ENCODE assay signal across 14 cellular contexts in the genomic region with DNA sequence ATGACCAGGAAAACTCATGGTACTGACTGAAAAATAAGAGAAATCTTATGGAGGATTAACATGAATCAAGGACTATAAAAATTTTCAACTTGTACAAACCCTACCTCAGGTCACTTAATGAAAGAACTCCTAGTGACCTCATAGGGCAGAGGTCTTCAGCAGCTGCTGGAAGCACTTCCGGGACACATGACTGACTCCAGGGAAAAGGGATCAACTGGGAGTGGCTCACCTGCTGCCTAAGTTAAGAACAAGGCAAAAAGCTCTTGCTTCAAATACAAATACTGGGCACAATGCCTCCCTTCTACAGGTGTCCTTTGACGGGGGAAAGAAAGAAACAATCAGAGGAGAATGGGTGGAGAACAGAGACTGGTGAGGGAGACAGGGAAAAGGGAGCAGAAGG. TPM values are rescaled to one million over a fixed set of nuclear protein-coding genes. Genes with fewer than 3 reads are reported as not detected.
A peak's percentile ranks its signal among the peaks of the same experiment; 100 is the strongest.
DNase-seq lines count a peak whose midpoint lies in the region; ATAC-seq and TF ChIP-seq lines count a peak whose summit lies in the region.
"Had no signal": no experiment of that assay in that cellular context is flagged by ENCODE, and none has a peak within 500 bp of the region (broad histone marks: within the 10 kb centered on the region; RNA-seq: fewer than 3 reads in every experiment).

No MANE protein-coding gene starts in this region.

- no peak overlapping the region for H4K91ac ChIP-seq in neuronal stem cell (ENCODE audit: low read depth, low read length, poor library complexity)

- no peak overlapping the region for H2BK120ac ChIP-seq in neuronal stem cell (ENCODE audit: low read depth, low read length)

- H3K36me3 ChIP-seq in liver (ENCODE audit: control insufficient read depth in 4 of 4, insufficient read depth in 3 of 4, low read depth in 1 of 4, low read length in 3 of 4) = no peaks in the 10 kb centered on the region
- peaks cover 1% of the 10 kb centered on the region for H3K36me3 ChIP-seq in upper lobe of right lung
- H3K36me3 ChIP-seq in gastroesophageal sphincter = peaks cover 0 to 8% of the 10 kb centered on the region in 2 donors
- H3K36me3 ChIP-seq in neuronal stem cell (replicated peaks in 1 of 2; ENCODE audit: control insufficient read depth in 2 of 2, insufficient read depth in 2 of 2, low read length in 2 of 2) = no peaks in the 10 kb centered on the region
- H3K36me3 ChIP-seq in osteoblast (ENCODE audit: insufficient read depth, low read length) = no peaks in the 10 kb centered on the region
- H3K36me3 ChIP-seq: BE2C had no signal

- H2BK15ac ChIP-seq in neuronal stem cell (ENCODE audit: low read length) = no peak overlapping the region

- no peak overlapping the region for H2AK5ac ChIP-seq in neuronal stem cell (ENCODE audit: low read depth, low read length)

- no peaks in the 10 kb centered on the region for H3K9me3 ChIP-seq in liver (ENCODE audit: control insufficient read depth in 4 of 4, low read length in 3 of 4)
- no peaks in the 10 kb centered on the region for H3K9me3 ChIP-seq in upper lobe of right lung
- no peaks in the 10 kb centered on the region for H3K9me3 ChIP-seq in gastroesophageal sphincter
- H3K9me3 ChIP-seq in neuronal stem cell (replicated peaks in 1 of 2; ENCODE audit: control insufficient read depth in 2 of 2, insufficient read depth in 1 of 2, low read depth in 1 of 2, low read length in 2 of 2) = no peaks in the 10 kb centered on the region
- H3K9me3 ChIP-seq in osteoblast (ENCODE audit: low read depth, low read length) = no peaks in the 10 kb centered on the region
- H3K9me3 ChIP-seq: BE2C had no signal

- H3K4me1 Mint-ChIP-seq in stimulated activated naive CD8-positive, alpha-beta T cell treated with anti-CD3 and anti-CD28 coated beads, Interleukin-15, Interleukin-2, amounts not matched to agents 100 ng/mL and 50 ng/mL, for 24 hours (ENCODE audit: low read depth) = peaks cover 12% of the 10 kb centered on the region

- no peak overlapping the region for H3K23ac ChIP-seq in neuronal stem cell (ENCODE audit: low read depth, low read length, poor library complexity)

- H4K20me1 ChIP-seq in osteoblast (ENCODE audit: insufficient read depth, low read length) = peaks cover 2% of the 10 kb centered on the region

- no peak overlapping the region for H3K14ac ChIP-seq in neuronal stem cell (ENCODE audit: low read length)

- H3K4me2 ChIP-seq in neuronal stem cell (ENCODE audit: insufficient read depth, low read length, poor library complexity, severe bottlenecking) = no peak overlapping the region
- no peak overlapping the region for H3K4me2 ChIP-seq in osteoblast (ENCODE audit: insufficient read depth, low read length)

- TF ChIP-seq RAD21 in liver (IDR thresholded peaks at IDR 0.05) = no peak

- H4K8ac ChIP-seq in neuronal stem cell (ENCODE audit: low read depth, low read length) = no peak overlapping the region

- H3K36me3 Mint-ChIP-seq in stimulated activated naive CD8-positive, alpha-beta T cell treated with anti-CD3 and anti-CD28 coated beads, Interleukin-15, Interleukin-2, amounts not matched to agents 100 ng/mL and 50 ng/mL, for 24 hours (ENCODE audit: low read depth) = peaks cover 4% of the 10 kb centered on the region

- intact Hi-C loops in upper lobe of right lung (cut with DNase I) = no loop called here

- no peak overlapping the region for H2AFZ ChIP-seq in neuronal stem cell (ENCODE audit: low read length)
- no peak overlapping the region for H2AFZ ChIP-seq in osteoblast (ENCODE audit: low read length)

- H3K4me1 ChIP-seq in liver (ENCODE audit: control insufficient read depth in 4 of 4, insufficient read depth in 4 of 4, low read length in 3 of 4) = peaks cover 0 to 3% (median 0%) of the 10 kb centered on the region in 4 donors
- peaks cover 19% of the 10 kb centered on the region for H3K4me1 ChIP-seq in upper lobe of right lung
- H3K4me1 ChIP-seq in gastroesophageal sphincter = peaks cover 2 to 73% (median 17%) of the 10 kb centered on the region in 3 donors
- peaks cover 0 to 7% of the 10 kb centered on the region in 2 donors for H3K4me1 ChIP-seq in neuronal stem cell (ENCODE audit: control insufficient read depth in 2 of 2, insufficient read depth in 1 of 2, low read depth in 1 of 2, low read length in 2 of 2)
- H3K4me1 ChIP-seq in osteoblast (ENCODE audit: insufficient read depth, low read length) = no peaks in the 10 kb centered on the region
- H3K4me1 ChIP-seq: BE2C had no signal

- no peak overlapping the region for H2BK5ac ChIP-seq in neuronal stem cell (ENCODE audit: low read length)

- H3K9ac ChIP-seq in liver (ENCODE audit: low read depth in 1 of 2, low read length in 2 of 2) (no peak overlapping the region), neuronal stem cell (ENCODE audit: low read depth, low read length, poor library complexity) (no peak overlapping the region)

- H3K4me3 ChIP-seq in liver (ENCODE audit: low read depth in 1 of 3, low read length in 3 of 3) = no peak overlapping the region
- no peak overlapping the region for H3K4me3 ChIP-seq in upper lobe of right lung
- H3K4me3 ChIP-seq in gastroesophageal sphincter = no peak overlapping the region
- no peak overlapping the region for H3K4me3 ChIP-seq in neuronal stem cell (ENCODE audit: low read length in 2 of 2)
- H3K4me3 ChIP-seq in osteoblast (ENCODE audit: insufficient read depth, low read length) = no peak overlapping the region

- H3K79me1 ChIP-seq in neuronal stem cell (ENCODE audit: low read depth, low read length) = no peaks in the 10 kb centered on the region

- WGBS in liver = 54% methylated on average over 2 of the region's 2 CpGs
- WGBS in gastroesophageal sphincter (ENCODE audit: low coverage in 1 of 2), 2 donors = 57 to 73% methylated on average over 2 of the region's 2 CpGs
- no CpG with 5 or more reads among the region's 2 CpGs for WGBS in neuronal stem cell (ENCODE audit: extremely low coverage in 2 of 2, insufficient read length in 2 of 2, insufficient replicate concordance in 1 of 2), 2 donors

- TF ChIP-seq CTCF in liver (IDR thresholded peaks at IDR 0.05; ENCODE audit: low read depth, low read length, missing input control) (no peak), upper lobe of right lung (IDR thresholded peaks at IDR 0.05) (no peak), gastroesophageal sphincter (IDR thresholded peaks at IDR 0.05) (no peak), osteoblast (IDR thresholded peaks at IDR 0.05; ENCODE audit: extremely low read depth, low read depth, low read length) (no peak)

- no peak for TF ChIP-seq POLR2A in gastroesophageal sphincter (IDR thresholded peaks at IDR 0.05)

- no peak for TF ChIP-seq EP300 in gastroesophageal sphincter (IDR thresholded peaks at IDR 0.05)

- no peaks in the 10 kb centered on the region for H3K27me3 Mint-ChIP-seq in stimulated activated naive CD8-positive, alpha-beta T cell treated with anti-CD3 and anti-CD28 coated beads, Interleukin-15, Interleukin-2, amounts not matched to agents 100 ng/mL and 50 ng/mL, for 24 hours

- no peak for DNase-seq in stimulated activated naive CD8-positive, alpha-beta T cell treated with anti-CD3 and anti-CD28 coated beads, Interleukin-15, Interleukin-2, amounts not matched to agents 100 U/mL and 50 U/mL, for 24 hours
- DNase-seq in NCI-H774 (lab: John Stamatoyannopoulos, UW) = peak; percentile 46
- DNase-seq in upper lobe of right lung = no peak
- DNase-seq in neuronal stem cell (ENCODE audit: low spot score) = no peak
- no peak for DNase-seq in osteoblast (ENCODE audit: insufficient read length, low spot score, missing footprints)
- DNase-seq: BE2C; EL; IMR-90; stimulated activated CD4-positive, alpha-beta T cell treated with anti-CD3 and anti-CD28 coated beads, Interleukin-4, amount 100 ng/mL, for 4 hours; stimulated activated naive CD4-positive, alpha-beta T cell treated with Interleukin-2 at 50 U/mL for 16 hours had no signal

- H3K79me2 ChIP-seq in osteoblast (ENCODE audit: insufficient read depth, low read length) = no peaks in the 10 kb centered on the region

- H3K18ac ChIP-seq in neuronal stem cell (ENCODE audit: low read length) = no peak overlapping the region

- no peak overlapping the region for H3K4me3 Mint-ChIP-seq in stimulated activated naive CD8-positive, alpha-beta T cell treated with anti-CD3 and anti-CD28 coated beads, Interleukin-15, Interleukin-2, amounts not matched to agents 100 ng/mL and 50 ng/mL, for 24 hours

- H3K4ac ChIP-seq in neuronal stem cell (ENCODE audit: low read length) = no peak overlapping the region

- ATAC-seq in stimulated activated naive CD8-positive, alpha-beta T cell treated with anti-CD3 and anti-CD28 coated beads, Interleukin-15, Interleukin-2, amounts not matched to agents 100 U/mL and 50 U/mL, for 24 hours = no peak
- ATAC-seq in upper lobe of right lung (no peak), gastroesophageal sphincter (no peak)
- ATAC-seq: SK-N-SH treated with all-trans-retinoic acid at 6 μM for 48 hours had no signal

- no peaks in the 10 kb centered on the region for H3K9me3 Mint-ChIP-seq in stimulated activated naive CD8-positive, alpha-beta T cell treated with anti-CD3 and anti-CD28 coated beads, Interleukin-15, Interleukin-2, amounts not matched to agents 100 ng/mL and 50 ng/mL, for 24 hours

- H3K27ac ChIP-seq in liver (ENCODE audit: low read depth in 1 of 2, low read length in 2 of 2) (no peak overlapping the region), upper lobe of right lung (peak overlapping the region; percentile 12), gastroesophageal sphincter (peak overlapping the region in 2 of 4 donors; percentile 53 to 59), neuronal stem cell (replicated peaks; ENCODE audit: low read length) (no peak overlapping the region), osteoblast (ENCODE audit: low read depth, low read length) (no peak overlapping the region)

- H3K27ac Mint-ChIP-seq in stimulated activated naive CD8-positive, alpha-beta T cell treated with anti-CD3 and anti-CD28 coated beads, Interleukin-15, Interleukin-2, amounts not matched to agents 100 ng/mL and 50 ng/mL, for 24 hours = peak overlapping the region; percentile 10

- no peaks in the 10 kb centered on the region for H3K27me3 ChIP-seq in liver (ENCODE audit: control insufficient read depth in 4 of 4, insufficient read depth in 4 of 4, low read length in 3 of 4)
- H3K27me3 ChIP-seq in upper lobe of right lung = no peaks in the 10 kb centered on the region
- H3K27me3 ChIP-seq in gastroesophageal sphincter = no peaks in the 10 kb centered on the region
- H3K27me3 ChIP-seq in neuronal stem cell (ENCODE audit: control insufficient read depth in 3 of 3, insufficient read depth in 3 of 3, low read depth in 1 of 3, low read length in 3 of 3) = no peaks in the 10 kb centered on the region
- H3K27me3 ChIP-seq in osteoblast (ENCODE audit: insufficient read depth, low read length) = no peaks in the 10 kb centered on the region
- H3K27me3 ChIP-seq: BE2C had no signal

- H2BK12ac ChIP-seq in neuronal stem cell (ENCODE audit: low read length) = no peak overlapping the region

RNA-seq across cellular contexts. Expression of a gene that starts 18.6 kb away (rescaled TPM):
- total RNA-seq in liver = 10 to 100 TPM in 1 of 2 donors, 1 to 10 TPM in 1; 9.6 to 31.3 TPM
- polyA plus RNA-seq in liver = 10 to 100 TPM in 1 of 2 donors, 1 to 10 TPM in 1; 5.4 to 11.5 TPM
- total RNA-seq in upper lobe of right lung = 170 TPM
- total RNA-seq in gastroesophageal sphincter = 100 to 1,000 TPM in 3 of 4 donors, 10 to 100 TPM in 1; 84.1 to 203 (median 150) TPM
- 4.5 TPM for polyA plus RNA-seq in neuronal stem cell (2013, experiment 1 of 2)
- 4.3 TPM for polyA plus RNA-seq in neuronal stem cell (2013, experiment 2 of 2)
- total RNA-seq in osteoblast = 29.8 and 44.5 TPM in 2 replicates
